11 cellular contexts compared by ENCODE assay signal in genomic region chr9:110426052-110426709, GRCh38.
DNase-seq lines count a peak whose midpoint lies in the region; ATAC-seq, FAIRE-seq and TF ChIP-seq lines count a peak whose summit lies in the region.
"Had no signal": no experiment of that assay in that cellular context is flagged by ENCODE, and none has a peak within 500 bp of the region (broad histone marks: within the 10 kb centered on the region; RNA-seq: fewer than 3 reads in every experiment).

No MANE protein-coding gene starts in this region.

- peak; percentile 49 for TF ChIP-seq CTCF in osteoblast (IDR thresholded peaks at IDR 0.05; ENCODE audit: extremely low read depth, low read depth, low read length)

- FAIRE-seq in endometrium (lab: Jason Lieb, UNC), result peak; percentile 92
- FAIRE-seq: TTC549 had no signal

- H3K4me3 Mint-ChIP-seq in activated naive CD8-positive, alpha-beta T cell treated with anti-CD3 and anti-CD28 coated beads for 36 hours, result no peak overlapping the region
- H3K4me3 Mint-ChIP-seq: activated T-cell treated with anti-CD3 and anti-CD28 coated beads, Interleukin-2, amount 50 U/mL, for 24 hours had no signal

- H3K4me3 ChIP-seq in osteoblast (ENCODE audit: insufficient read depth, low read length) (no peak overlapping the region), right cardiac atrium (ENCODE audit: low read length) (no peak overlapping the region)
- H3K4me3 ChIP-seq: thyroid gland had no signal

- no peak overlapping the region for H3K4me2 ChIP-seq in osteoblast (ENCODE audit: insufficient read depth, low read length)

- H3K79me2 ChIP-seq in osteoblast (ENCODE audit: insufficient read depth, low read length), result no peaks in the 10 kb centered on the region

- H3K27ac Mint-ChIP-seq in activated naive CD8-positive, alpha-beta T cell treated with anti-CD3 and anti-CD28 coated beads for 36 hours, result no peak overlapping the region
- H3K27ac Mint-ChIP-seq: activated T-cell treated with anti-CD3 and anti-CD28 coated beads, Interleukin-2, amount 50 U/mL, for 24 hours had no signal

- H4K20me1 ChIP-seq in osteoblast (ENCODE audit: insufficient read depth, low read length), result no peaks in the 10 kb centered on the region

- no peak overlapping the region for H2AFZ ChIP-seq in osteoblast (ENCODE audit: low read length)

- no peaks in the 10 kb centered on the region for H3K36me3 Mint-ChIP-seq in activated naive CD8-positive, alpha-beta T cell treated with anti-CD3 and anti-CD28 coated beads for 36 hours

- H3K27me3 ChIP-seq in osteoblast (ENCODE audit: insufficient read depth, low read length) (no peaks in the 10 kb centered on the region), right cardiac atrium (ENCODE audit: control insufficient read depth, insufficient read depth) (no peaks in the 10 kb centered on the region)
- H3K27me3 ChIP-seq: thyroid gland had no signal

- no peaks in the 10 kb centered on the region for H3K4me1 ChIP-seq in osteoblast (ENCODE audit: insufficient read depth, low read length)
- H3K4me1 ChIP-seq in right cardiac atrium (ENCODE audit: control insufficient read depth, insufficient read depth, low read length), result no peaks in the 10 kb centered on the region
- H3K4me1 ChIP-seq: thyroid gland had no signal

- peaks cover 6% of the 10 kb centered on the region for H3K27me3 Mint-ChIP-seq in activated naive CD8-positive, alpha-beta T cell treated with anti-CD3 and anti-CD28 coated beads for 36 hours
- H3K27me3 Mint-ChIP-seq: activated T-cell treated with anti-CD3 and anti-CD28 coated beads, Interleukin-2, amount 50 U/mL, for 24 hours had no signal

- 88% methylated on average over 2 of the region's 2 CpGs for WGBS in right cardiac atrium

- H3K36me3 ChIP-seq in osteoblast (ENCODE audit: insufficient read depth, low read length), result peaks cover 32% of the 10 kb centered on the region
- H3K36me3 ChIP-seq: thyroid gland had no signal

- no peaks in the 10 kb centered on the region for H3K9me3 ChIP-seq in osteoblast (ENCODE audit: low read depth, low read length)
- H3K9me3 ChIP-seq in right cardiac atrium (ENCODE audit: control insufficient read depth, low read length), result no peaks in the 10 kb centered on the region
- H3K9me3 ChIP-seq: thyroid gland had no signal

- no peaks in the 10 kb centered on the region for H3K9me3 Mint-ChIP-seq in activated naive CD8-positive, alpha-beta T cell treated with anti-CD3 and anti-CD28 coated beads for 36 hours
- H3K9me3 Mint-ChIP-seq: activated T-cell treated with anti-CD3 and anti-CD28 coated beads, Interleukin-2, amount 50 U/mL, for 24 hours had no signal

- peak; percentile 37 for DNase-seq in DMS 273 (lab: John Stamatoyannopoulos, UW; ENCODE audit: unreplicated experiment)
- DNase-seq in DMS 273 treated with DMSO at 0.1 percent for 48 hours (lab: John Stamatoyannopoulos, UW), result no peak
- peak; percentile 5 for DNase-seq in NCI-H460 (ENCODE audit: extremely low read depth, low read depth)
- no peak for DNase-seq in osteoblast (ENCODE audit: insufficient read length, low spot score, missing footprints)
- no peak for DNase-seq in activated naive CD8-positive, alpha-beta T cell treated with anti-CD3 and anti-CD28 coated beads for 36 hours
- DNase-seq in right cardiac atrium, result no peak
- DNase-seq: activated T-cell treated with anti-CD3 and anti-CD28 coated beads, Interleukin-2, amount 50 U/mL, for 24 hours; thyroid gland had no signal

- no peaks in the 10 kb centered on the region for H3K4me1 Mint-ChIP-seq in activated naive CD8-positive, alpha-beta T cell treated with anti-CD3 and anti-CD28 coated beads for 36 hours

- H3K27ac ChIP-seq in osteoblast (ENCODE audit: low read depth, low read length), result no peak overlapping the region
- H3K27ac ChIP-seq in right cardiac atrium (ENCODE audit: low read length), result no peak overlapping the region
- H3K27ac ChIP-seq: thyroid gland had no signal

- intact Hi-C loops in right cardiac atrium (cut with DNase I), result no loop called here

- ATAC-seq in GM18498 (IDR thresholded peaks at IDR 0.05; ENCODE audit: unreplicated experiment) (no peak), right cardiac atrium (no peak)

Comparison
In these comparisons a context has a peak if more than half of its experiments do, and no peak if none do; other contexts are left out.
1. DNase-seq: peak in DMS 273 (single experiment) and NCI-H460 (single experiment); none in DMS 273 treated with DMSO at 0.1 percent for 48 hours (single experiment), osteoblast (single experiment), activated naive CD8-positive, alpha-beta T cell treated with anti-CD3 and anti-CD28 coated beads for 36 hours (single experiment) and right cardiac atrium (0 of 3).